1 cellular context compared by ENCODE assay signal in the genomic region with DNA sequence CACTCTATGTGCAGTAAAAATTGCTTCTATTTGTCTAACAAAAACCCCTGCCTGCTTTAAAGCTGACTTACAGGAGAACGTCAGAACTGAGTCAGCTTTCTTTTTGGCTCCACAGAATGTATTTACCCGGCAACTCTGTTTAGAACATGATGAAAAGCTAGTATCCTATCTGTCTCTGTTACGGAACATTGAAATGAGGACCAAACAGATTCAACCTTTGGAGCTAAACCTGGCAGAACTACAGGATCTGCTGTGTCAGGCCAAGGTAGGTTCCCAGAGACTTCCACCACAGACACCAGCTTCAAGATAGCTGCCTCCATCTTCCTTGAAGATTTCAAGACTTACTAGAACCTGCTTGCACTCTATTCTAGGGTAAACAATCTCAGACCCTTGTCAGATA.
TF ChIP-seq lines count a peak whose summit lies in the region.

No MANE protein-coding gene starts in this region.

TF ChIP-seq in IMR-90, 13 proteins besides CTCF, POLR2A, EP300 and RAD21 (continued from another document):
- TF ChIP-seq MAFK (IDR thresholded peaks at IDR 0.05; ENCODE audit: low read depth, low read length) = no peak
- TF ChIP-seq ELK1 (IDR thresholded peaks at IDR 0.05; ENCODE audit: borderline replicate concordance, low read depth, low read length) = no peak
- TF ChIP-seq BHLHE40 (IDR thresholded peaks at IDR 0.05; ENCODE audit: low read depth, low read length) = no peak
- TF ChIP-seq CHD1 (IDR thresholded peaks at IDR 0.05; ENCODE audit: low read depth, low read length) = no peak
- TF ChIP-seq CEBPB (IDR thresholded peaks at IDR 0.05; ENCODE audit: low read depth, low read length) = no peak
- no peak for TF ChIP-seq FOS (IDR thresholded peaks at IDR 0.05; ENCODE audit: low read depth, low read length)
